In the genomic region with DNA sequence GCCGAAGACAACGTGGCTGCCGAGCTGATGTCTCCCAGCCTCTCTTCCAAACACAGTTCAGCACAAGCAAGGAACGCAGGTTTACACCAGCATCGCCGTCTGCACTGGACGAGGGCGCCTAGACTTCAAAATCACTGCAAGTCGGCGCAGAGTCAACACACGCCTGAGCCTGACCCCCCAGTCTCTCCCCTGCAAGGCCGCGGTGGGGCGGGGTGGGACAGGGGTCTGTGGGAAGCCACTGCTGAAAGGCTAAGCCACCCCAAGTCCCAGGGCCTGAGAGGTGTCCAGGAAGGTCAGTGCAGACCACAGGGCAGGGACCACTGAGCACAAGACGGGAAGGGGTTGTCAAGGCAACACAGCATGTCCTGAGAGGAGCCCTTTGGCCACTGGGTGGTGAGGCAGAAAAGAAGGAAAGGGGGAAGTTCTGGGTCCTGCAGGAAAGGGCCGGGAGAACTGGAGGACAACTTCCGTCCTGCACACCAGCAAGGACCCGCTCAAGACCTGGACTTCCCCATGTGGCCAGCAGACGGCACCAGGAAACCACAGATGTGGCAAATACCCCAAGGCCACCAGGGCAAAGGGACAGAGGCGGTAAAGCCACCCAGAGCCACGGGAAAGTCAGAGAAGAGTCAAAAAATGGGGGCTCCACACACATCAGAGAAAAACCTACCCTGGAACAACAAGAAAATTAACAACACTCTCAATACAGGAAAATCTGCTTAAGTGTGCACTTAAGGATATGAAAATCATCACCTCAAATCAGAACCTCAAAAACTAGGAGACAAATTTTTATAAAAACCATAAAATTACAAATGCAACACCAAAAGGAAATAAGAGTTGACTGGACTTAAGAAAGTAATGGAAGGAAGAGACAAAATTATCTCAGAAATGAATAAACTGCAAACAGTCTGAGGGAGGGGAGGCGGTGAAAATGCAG, we compare ENCODE assay signal across 7 cellular contexts.
DNase-seq lines count a peak whose midpoint lies in the region; ATAC-seq and TF ChIP-seq lines count a peak whose summit lies in the region.

No MANE protein-coding gene starts in this region.

- ATAC-seq in natural killer cell treated with Interleukin-12 subunit alpha and Interleukin-12 subunit beta and Interleukin-15 and Interleukin-18, amount 100 ng/mL, for 72 hours, result peak in 1 of 2 donors; percentile 57
- ATAC-seq in HG02970 (IDR thresholded peaks at IDR 0.05; ENCODE audit: low FRiP score, unreplicated experiment) (no peak), HG02884 (IDR thresholded peaks at IDR 0.05; ENCODE audit: unreplicated experiment) (no peak)

- peak; percentile 67 for TF ChIP-seq CTCF in GM12874 (IDR thresholded peaks at IDR 0.05; ENCODE audit: insufficient read depth, low read depth, low read length)

- peaks cover 27 to 37% of the 10 kb centered on the region in 2 donors for H3K4me1 Mint-ChIP-seq in natural killer cell treated with Interleukin-12 subunit alpha and Interleukin-12 subunit beta and Interleukin-15 and Interleukin-18, amount 100 ng/mL, for 72 hours (ENCODE audit: low read depth in 2 of 2)

- H3K27ac Mint-ChIP-seq in natural killer cell treated with Interleukin-12 subunit alpha and Interleukin-12 subunit beta and Interleukin-15 and Interleukin-18, amount 100 ng/mL, for 72 hours, result peak overlapping the region; percentile 30 to 70

- peak; percentile 39 to 40 for DNase-seq in NOMO-1 (lab: John Stamatoyannopoulos, UW; ENCODE audit: unreplicated experiment in 2 of 2)
- peak; percentile 10 to 39 for DNase-seq in dermis microvascular lymphatic vessel endothelial cell (ENCODE audit: low read depth in 2 of 2)
- DNase-seq in natural killer cell treated with Interleukin-12 subunit alpha and Interleukin-12 subunit beta and Interleukin-15 and Interleukin-18, amount 100 ng/mL, for 72 hours (ENCODE audit: low spot score), result no peak
- DNase-seq in stimulated activated CD4-positive, alpha-beta T cell treated with anti-CD3 and anti-CD28 coated beads, Interleukin-12 subunit alpha, Interleukin-12 subunit beta, amount 100 ng/mL, for 4 hours, result no peak

- peaks cover 9% of the 10 kb centered on the region for H3K9me3 Mint-ChIP-seq in natural killer cell treated with Interleukin-12 subunit alpha and Interleukin-12 subunit beta and Interleukin-15 and Interleukin-18, amount 100 ng/mL, for 72 hours

- peaks cover 24% of the 10 kb centered on the region for H3K36me3 Mint-ChIP-seq in natural killer cell treated with Interleukin-12 subunit alpha and Interleukin-12 subunit beta and Interleukin-15 and Interleukin-18, amount 100 ng/mL, for 72 hours

- peak overlapping the region; percentile 21 for H3K4me3 Mint-ChIP-seq in natural killer cell treated with Interleukin-12 subunit alpha and Interleukin-12 subunit beta and Interleukin-15 and Interleukin-18, amount 100 ng/mL, for 72 hours

- no peaks in the 10 kb centered on the region for H3K27me3 Mint-ChIP-seq in natural killer cell treated with Interleukin-12 subunit alpha and Interleukin-12 subunit beta and Interleukin-15 and Interleukin-18, amount 100 ng/mL, for 72 hours

Comparison
In these comparisons a context has a peak if more than half of its experiments do, and no peak if none do; other contexts are left out.
1. DNase-seq: peak in NOMO-1 (2 of 2) and dermis microvascular lymphatic vessel endothelial cell (2 of 2); none in natural killer cell treated with Interleukin-12 subunit alpha and Interleukin-12 subunit beta and Interleukin-15 and Interleukin-18, amount 100 ng/mL, for 72 hours (single experiment) and stimulated activated CD4-positive, alpha-beta T cell treated with anti-CD3 and anti-CD28 coated beads, Interleukin-12 subunit alpha, Interleukin-12 subunit beta, amount 100 ng/mL, for 4 hours (single experiment).